Comparison of ENCODE assay signal across 10 cellular contexts in genomic region chr12:68806488-68807237, GRCh38. TPM values are rescaled to one million over a fixed set of nuclear protein-coding genes. Genes with fewer than 3 reads are reported as not detected.
DNase-seq lines count a peak whose midpoint lies in the region; ATAC-seq, FAIRE-seq and TF ChIP-seq lines count a peak whose summit lies in the region.
"Had no signal": no experiment of that assay in that cellular context is flagged by ENCODE, and none has a peak within 500 bp of the region (broad histone marks: within the 10 kb centered on the region; RNA-seq: fewer than 3 reads in every experiment).

No MANE protein-coding gene starts in this region.

- H3K4me3 Mint-ChIP-seq in IgD-negative memory B cell (peak overlapping the region; percentile 36 to 99 (median 94)), astrocyte (ENCODE audit: unreplicated experiment) (peak overlapping the region; percentile 70)
- H3K4me3 Mint-ChIP-seq in naive thymus-derived CD8-positive, alpha-beta T cell, result peak overlapping the region; percentile 49 to 97 (median 94)

- no peak for FAIRE-seq in astrocyte (lab: Jason Lieb, UNC)
- FAIRE-seq: frontal cortex, G401.6 had no signal

- H3K9ac ChIP-seq in astrocyte (ENCODE audit: low read length), result no peak overlapping the region

- no peak overlapping the region for H3K4me2 ChIP-seq in astrocyte (ENCODE audit: low read length)

- H2AFZ ChIP-seq in astrocyte (ENCODE audit: low read depth, low read length), result no peak overlapping the region

- ATAC-seq in naive thymus-derived CD8-positive, alpha-beta T cell, result no peak
- ATAC-seq in GM18498 (IDR thresholded peaks at IDR 0.05; ENCODE audit: unreplicated experiment), result no peak

- H3K4me1 ChIP-seq in BE2C, result no peaks in the 10 kb centered on the region
- H3K4me1 ChIP-seq in astrocyte (ENCODE audit: insufficient read depth, low read length), result no peaks in the 10 kb centered on the region

- H3K36me3 Mint-ChIP-seq in IgD-negative memory B cell, result no peaks in the 10 kb centered on the region
- peaks cover 11% of the 10 kb centered on the region for H3K36me3 Mint-ChIP-seq in astrocyte (ENCODE audit: low read depth, unreplicated experiment)
- peaks cover 4 to 19% (median 5%) of the 10 kb centered on the region in 3 donors for H3K36me3 Mint-ChIP-seq in naive thymus-derived CD8-positive, alpha-beta T cell

- TF ChIP-seq CTCF in BE2C (IDR thresholded peaks at IDR 0.05; ENCODE audit: low read depth, low read length) (no peak), astrocyte (IDR thresholded peaks at IDR 0.05; ENCODE audit: insufficient read depth, low read depth, low read length) (no peak)

- H3K79me2 ChIP-seq in astrocyte (ENCODE audit: insufficient read depth, low read length), result peaks cover 35% of the 10 kb centered on the region

- peaks cover 16% of the 10 kb centered on the region for H4K20me1 ChIP-seq in astrocyte (ENCODE audit: insufficient read depth, low read length)

- H3K27ac Mint-ChIP-seq in IgD-negative memory B cell (peak overlapping the region; percentile 67 to 100 (median 98)), astrocyte (ENCODE audit: unreplicated experiment) (no peak overlapping the region)
- H3K27ac Mint-ChIP-seq in naive thymus-derived CD8-positive, alpha-beta T cell, result peak overlapping the region in 9 of 10 donors; percentile 94 to 99 (median 97)

- no peaks in the 10 kb centered on the region for H3K27me3 ChIP-seq in BE2C
- H3K27me3 ChIP-seq in astrocyte (ENCODE audit: insufficient read depth, low read length), result no peaks in the 10 kb centered on the region

- H3K4me1 Mint-ChIP-seq in IgD-negative memory B cell (peaks cover 3 to 16% (median 6%) of the 10 kb centered on the region in 3 donors), astrocyte (ENCODE audit: low read depth, unreplicated experiment) (peaks cover 11% of the 10 kb centered on the region)
- peaks cover 6 to 27% (median 17%) of the 10 kb centered on the region in 4 donors for H3K4me1 Mint-ChIP-seq in naive thymus-derived CD8-positive, alpha-beta T cell

- POLR2A ChIA-PET in naive thymus-derived CD8-positive, alpha-beta T cell (lab: Charles Lee), result interaction anchor here (0.8 to 3.3 kb wide), 13 partner anchors 9 to 1538 kb away, joined by 3 to 57 read pairs (median 7); partner anchors contain the start of genes CAND1, MDM1, NUP107 and RAP1B

- no peak overlapping the region for H3K27ac ChIP-seq in astrocyte (ENCODE audit: low read depth, low read length)

- peak overlapping the region; percentile 96 for H3K4me3 ChIP-seq in BE2C (ENCODE audit: low read depth, low read length)
- no peak overlapping the region for H3K4me3 ChIP-seq in astrocyte (ENCODE audit: insufficient read depth, low read depth, low read length)

- DNase-seq in BE2C (no peak), astrocyte (ENCODE audit: low read depth) (no peak)
- no peak for DNase-seq in naive thymus-derived CD8-positive, alpha-beta T cell
- no peak for DNase-seq in NK-92 treated with Interleukin-12 subunit alpha and Interleukin-12 subunit beta, amount 100 ng/mL, for 24 hours (lab: John Stamatoyannopoulos, UW)
- DNase-seq in stimulated activated CD4-positive, alpha-beta T cell treated with anti-CD3 and anti-CD28 coated beads, Interleukin-2, amount 100 ng/mL, for 48 hours, result no peak
- DNase-seq in stimulated activated CD4-positive, alpha-beta T cell treated with anti-CD3 and anti-CD28 coated beads, Interleukin-12 subunit alpha, Interleukin-12 subunit beta, amount 100 ng/mL, for 4 hours, result no peak

- H3K36me3 ChIP-seq in BE2C (peaks cover 11% of the 10 kb centered on the region), astrocyte (ENCODE audit: insufficient read depth, low read length) (peaks cover 8% of the 10 kb centered on the region)

- H3K9me3 ChIP-seq in BE2C (no peaks in the 10 kb centered on the region), astrocyte (ENCODE audit: insufficient read depth, low read depth, low read length) (no peaks in the 10 kb centered on the region)

- H3K27me3 Mint-ChIP-seq in IgD-negative memory B cell (no peaks in the 10 kb centered on the region), astrocyte (ENCODE audit: low read depth, unreplicated experiment) (no peaks in the 10 kb centered on the region)
- H3K27me3 Mint-ChIP-seq in naive thymus-derived CD8-positive, alpha-beta T cell, result no peaks in the 10 kb centered on the region

- H3K9me3 Mint-ChIP-seq in IgD-negative memory B cell (no peaks in the 10 kb centered on the region), astrocyte (ENCODE audit: unreplicated experiment) (no peaks in the 10 kb centered on the region)
- H3K9me3 Mint-ChIP-seq in naive thymus-derived CD8-positive, alpha-beta T cell, result no peaks in the 10 kb centered on the region

RNA-seq across cellular contexts. Expression of gene MDM2, which starts 1.3 kb away (rescaled TPM):
- 15.7 TPM for polyA plus RNA-seq in BE2C (2012; ENCODE audit: insufficient read depth, insufficient read length, low read depth)
- 19.6 TPM for polyA plus RNA-seq in IgD-negative memory B cell
- total RNA-seq in astrocyte, result 692 and 828 TPM in 2 replicates
- total RNA-seq in naive thymus-derived CD8-positive, alpha-beta T cell, result 10 to 100 TPM; 85.1 to 90.4 TPM
- polyA plus RNA-seq in naive thymus-derived CD8-positive, alpha-beta T cell, result 10 to 100 TPM in 2 of 3 donors, 1 to 10 TPM in 1; 7.6 to 17.9 (median 12.8) TPM
